In genomic region chr7:127391591-127392181, GRCh38 we compare ENCODE assay signal across 1 cellular context.
TF ChIP-seq lines count a peak whose summit lies in the region.

No MANE protein-coding gene starts in this region.

TF ChIP-seq in K562, 482 proteins besides CTCF, POLR2A, EP300 and RAD21 (continued from another document and continues in another):
- TF ChIP-seq ZNF780A (CRISPR knock-in tag; IDR thresholded peaks at IDR 0.05) (no peak), PRPF4 (IDR thresholded peaks at IDR 0.05; ENCODE audit: insufficient read depth, low read depth, low read length, poor library complexity, severe bottlenecking) (no peak), ZNF592 (IDR thresholded peaks at IDR 0.05) (peak; percentile 64; the same call in 1 of the 2 replicates), KAT2B (IDR thresholded peaks at IDR 0.05; ENCODE audit: low read depth, low read length) (no peak), THRA (IDR thresholded peaks at IDR 0.05) (no peak), GTF2B (IDR thresholded peaks at IDR 0.05; ENCODE audit: extremely low read depth, insufficient read length) (no peak), BRD9 (IDR thresholded peaks at IDR 0.05; ENCODE audit: low read depth, partially characterized antibody) (peak; percentile 29), TEAD4 (IDR thresholded peaks at IDR 0.05; ENCODE audit: low read length) (no peak), TEAD4 (CRISPR knock-in tag; IDR thresholded peaks at IDR 0.05; ENCODE audit: borderline replicate concordance) (no peak), SMARCA4 (IDR thresholded peaks at IDR 0.05) (no peak), WHSC1 (IDR thresholded peaks at IDR 0.05; ENCODE audit: low read length) (no peak), CREB3L1 (IDR thresholded peaks at IDR 0.05; ENCODE audit: borderline replicate concordance, low read depth) (no peak), GTF3C2 (IDR thresholded peaks at IDR 0.05; ENCODE audit: borderline replicate concordance, extremely low read depth, insufficient read length) (no peak), SMARCA5 (IDR thresholded peaks at IDR 0.05) (no peak), HMBOX1 (IDR thresholded peaks at IDR 0.05) (no peak), MAX (CRISPR knock-in tag; IDR thresholded peaks at IDR 0.05) (no peak), PYGO2 (tag; IDR thresholded peaks at IDR 0.05) (no peak), KLF6 (CRISPR knock-in tag; IDR thresholded peaks at IDR 0.05; ENCODE audit: borderline replicate concordance) (no peak), ZFP91 (CRISPR knock-in tag; IDR thresholded peaks at IDR 0.05) (no peak), TSC22D4 (tag; IDR thresholded peaks at IDR 0.05) (no peak), PRMT5 (CRISPR knock-in tag; IDR thresholded peaks at IDR 0.05) (no peak), GTF2F1 (IDR thresholded peaks at IDR 0.05; ENCODE audit: low read depth, low read length) (no peak), IRF1 (CRISPR knock-in tag; IDR thresholded peaks at IDR 0.05; ENCODE audit: borderline replicate concordance) (no peak), ZMIZ1 (IDR thresholded peaks at IDR 0.05; ENCODE audit: low read depth in 2 of 2, low read length in 2 of 2) (no peak), MAZ (CRISPR knock-in tag; conservative IDR thresholded peaks at IDR 0.05 in 1 of 2, IDR thresholded peaks at IDR 0.05 in 1 of 2) (no peak), ZNF830 (CRISPR knock-in tag; IDR thresholded peaks at IDR 0.05) (no peak), RNF2 (IDR thresholded peaks at IDR 0.05) (no peak), TAF7 (tag; IDR thresholded peaks at IDR 0.05) (no peak), RREB1 (CRISPR knock-in tag; IDR thresholded peaks at IDR 0.05) (no peak), ZNF695 (CRISPR knock-in tag; IDR thresholded peaks at IDR 0.05) (no peak), SP2 (IDR thresholded peaks at IDR 0.05; ENCODE audit: extremely low read depth, low read depth, low read length, poor library complexity, severe bottlenecking) (no peak)
